Comparison of ENCODE assay signal across 8 cellular contexts in genomic region chr3:123026551-123027291, GRCh38. TPM values are rescaled to one million over a fixed set of nuclear protein-coding genes. Genes with fewer than 3 reads are reported as not detected.
DNase-seq lines count a peak whose midpoint lies in the region; ATAC-seq, FAIRE-seq and TF ChIP-seq lines count a peak whose summit lies in the region.

No MANE protein-coding gene starts in this region.

- POLR2A ChIA-PET in activated CD4-positive, alpha-beta T cell treated with anti-CD3 and anti-CD28 coated beads for 36 hours (lab: Charles Lee): no interaction called here

- H3K27me3 ChIP-seq in pancreas: peaks cover 0 to 4% (median 0%) of the 10 kb centered on the region in 4 donors

- WGBS in pancreas, 2 donors: 2% methylated on average over 52 to 64 of the region's 64 CpGs

- intact Hi-C loops in activated CD4-positive, alpha-beta T cell treated with anti-CD3 and anti-CD28 coated beads for 36 hours (cut with DNase I, micrococcal nuclease): loop anchor here (5.0 kb wide), 3 partner anchors 169 to 1479 kb away; partner anchors contain the start of genes DTX3L (in 1 of the 2), PARP9 (in 1 of the 2) and POLQ (in 1 of the 2)
- intact Hi-C loops in pancreas (cut with DNase I): loop anchor here in 1 of 3 donors (10.0 kb wide), 1 partner anchor 82 kb away; no protein-coding TSS in a partner anchor

- H3K4me3 Mint-ChIP-seq in activated CD4-positive, alpha-beta T cell treated with anti-CD3 and anti-CD28 coated beads for 36 hours: peak overlapping the region; percentile 29
- H3K4me3 Mint-ChIP-seq in activated CD8-positive, alpha-beta memory T cell treated with anti-CD3 and anti-CD28 coated beads, Interleukin-2, amount 10 ng/mL, durations not matched to agents 7 days and 5 days: peak overlapping the region; percentile 44

- H3K4me1 Mint-ChIP-seq in activated CD4-positive, alpha-beta T cell treated with anti-CD3 and anti-CD28 coated beads for 36 hours: peaks cover 19% of the 10 kb centered on the region
- H3K4me1 Mint-ChIP-seq in activated CD8-positive, alpha-beta memory T cell treated with anti-CD3 and anti-CD28 coated beads, Interleukin-2, amount 10 ng/mL, durations not matched to agents 7 days and 5 days: peaks cover 12% of the 10 kb centered on the region

- no peaks in the 10 kb centered on the region for H3K9me3 ChIP-seq in pancreas

- no peaks in the 10 kb centered on the region for H3K36me3 ChIP-seq in pancreas

- H3K4me3 ChIP-seq in pancreas: peak overlapping the region; percentile 38 to 68 (median 45)

- peak; percentile 37 for DNase-seq in activated CD4-positive, alpha-beta T cell treated with anti-CD3 and anti-CD28 coated beads for 36 hours
- DNase-seq in activated CD4-positive, alpha-beta T cell treated with anti-CD3 and anti-CD28 coated beads, Interleukin-2, amount 50 U/mL, for 4 hours: no peak
- DNase-seq in activated CD8-positive, alpha-beta memory T cell treated with anti-CD3 and anti-CD28 coated beads, Interleukin-2, amount 10 ng/mL, durations not matched to agents 7 days and 5 days: no peak
- DNase-seq in germinal center (ENCODE audit: low spot score): peak; percentile 40
- peak in 5 of 6 donors; percentile 19 to 72 (median 39) for DNase-seq in pancreas
- DNase-seq in NCI-H510A (lab: John Stamatoyannopoulos, UW): no peak
- DNase-seq in DMS79 (lab: John Stamatoyannopoulos, UW): no peak
- DNase-seq in cerebellum (ENCODE audit: low spot score): no peak

- FAIRE-seq in pancreas (lab: Jason Lieb, UNC): no peak

- no peaks in the 10 kb centered on the region for H3K9me3 Mint-ChIP-seq in activated CD4-positive, alpha-beta T cell treated with anti-CD3 and anti-CD28 coated beads for 36 hours (ENCODE audit: low read depth)
- no peaks in the 10 kb centered on the region for H3K9me3 Mint-ChIP-seq in activated CD8-positive, alpha-beta memory T cell treated with anti-CD3 and anti-CD28 coated beads, Interleukin-2, amount 10 ng/mL, durations not matched to agents 7 days and 5 days (ENCODE audit: low read depth)

- peaks cover 60% of the 10 kb centered on the region for H3K27me3 Mint-ChIP-seq in activated CD4-positive, alpha-beta T cell treated with anti-CD3 and anti-CD28 coated beads for 36 hours
- H3K27me3 Mint-ChIP-seq in activated CD8-positive, alpha-beta memory T cell treated with anti-CD3 and anti-CD28 coated beads, Interleukin-2, amount 10 ng/mL, durations not matched to agents 7 days and 5 days: peaks cover 54% of the 10 kb centered on the region

- CTCF ChIA-PET in activated CD4-positive, alpha-beta T cell treated with anti-CD3 and anti-CD28 coated beads for 36 hours (lab: Charles Lee): interaction anchor here (0.6 to 2.5 kb wide), 7 partner anchors 18 to 271 kb away, joined by 3 to 13 read pairs (median 4); partner anchors contain the start of gene PDIA5
- CTCF ChIA-PET in activated CD8-positive, alpha-beta memory T cell treated with anti-CD3 and anti-CD28 coated beads, Interleukin-2, amount 10 ng/mL, durations not matched to agents 7 days and 5 days (lab: Charles Lee): interaction anchor here (0.5 to 5.7 kb wide), 13 partner anchors 8 to 272 kb away, joined by 3 to 55 read pairs (median 5); no protein-coding TSS in a partner anchor

- H3K4me1 ChIP-seq in pancreas: peaks cover 6 to 14% (median 10%) of the 10 kb centered on the region in 3 donors

- TF ChIP-seq CTCF in pancreas (IDR thresholded peaks at IDR 0.05): no peak

- no peaks in the 10 kb centered on the region for H3K36me3 Mint-ChIP-seq in activated CD4-positive, alpha-beta T cell treated with anti-CD3 and anti-CD28 coated beads for 36 hours (ENCODE audit: low read depth)
- no peaks in the 10 kb centered on the region for H3K36me3 Mint-ChIP-seq in activated CD8-positive, alpha-beta memory T cell treated with anti-CD3 and anti-CD28 coated beads, Interleukin-2, amount 10 ng/mL, durations not matched to agents 7 days and 5 days

- H3K27ac Mint-ChIP-seq in activated CD4-positive, alpha-beta T cell treated with anti-CD3 and anti-CD28 coated beads for 36 hours: no peak overlapping the region
- no peak overlapping the region for H3K27ac Mint-ChIP-seq in activated CD8-positive, alpha-beta memory T cell treated with anti-CD3 and anti-CD28 coated beads, Interleukin-2, amount 10 ng/mL, durations not matched to agents 7 days and 5 days

- ATAC-seq in activated CD4-positive, alpha-beta T cell treated with anti-CD3 and anti-CD28 coated beads for 36 hours: peak; percentile 14
- ATAC-seq in activated CD8-positive, alpha-beta memory T cell treated with anti-CD3 and anti-CD28 coated beads, Interleukin-2, amount 10 ng/mL, durations not matched to agents 7 days and 5 days: peak; percentile 17
- ATAC-seq in pancreas: peak; percentile 51 to 53 (median 52)

- no peak overlapping the region for H3K27ac ChIP-seq in pancreas

RNA-seq across cellular contexts. Expression of gene SEMA5B, which starts 0.8 kb away (rescaled TPM):
- not detected for total RNA-seq in activated CD4-positive, alpha-beta T cell treated with anti-CD3 and anti-CD28 coated beads for 36 hours
- total RNA-seq in activated CD8-positive, alpha-beta memory T cell treated with anti-CD3 and anti-CD28 coated beads, Interleukin-2, amount 10 ng/mL, durations not matched to agents 7 days and 5 days: not detected
- 1 to 10 TPM in 2 of 6 donors, under 1 TPM in 4; 0.52 to 2.7 (median 0.84) TPM for total RNA-seq in pancreas
- 10 to 100 TPM in 1 of 2 donors, 1 to 10 TPM in 1; 3.5 to 11.0 TPM for polyA plus RNA-seq in pancreas
- 24.8 TPM for total RNA-seq in cerebellum

RNA-seq across cellular contexts. Expression of gene PDIA5, which starts 40.1 kb away (rescaled TPM):
- 10 to 100 TPM; 19.5 to 20.7 TPM for total RNA-seq in activated CD4-positive, alpha-beta T cell treated with anti-CD3 and anti-CD28 coated beads for 36 hours
- total RNA-seq in activated CD8-positive, alpha-beta memory T cell treated with anti-CD3 and anti-CD28 coated beads, Interleukin-2, amount 10 ng/mL, durations not matched to agents 7 days and 5 days: 10 to 100 TPM in 1 of 2 experiments, 1 to 10 TPM in 1; 9.4 to 11.1 TPM
- total RNA-seq in pancreas: 10 to 100 TPM; 19.8 to 29.3 (median 26.2) TPM
- polyA plus RNA-seq in pancreas: 10 to 100 TPM; 22.2 to 26.9 TPM
- 8.9 TPM for total RNA-seq in cerebellum

Comparison
In these comparisons a context has a peak if more than half of its experiments do, and no peak if none do; other contexts are left out.
1. DNase-seq: peak in activated CD4-positive, alpha-beta T cell treated with anti-CD3 and anti-CD28 coated beads for 36 hours (single experiment), germinal center (single experiment) and pancreas (5 of 6); none in activated CD4-positive, alpha-beta T cell treated with anti-CD3 and anti-CD28 coated beads, Interleukin-2, amount 50 U/mL, for 4 hours (0 of 2), activated CD8-positive, alpha-beta memory T cell treated with anti-CD3 and anti-CD28 coated beads, Interleukin-2, amount 10 ng/mL, durations not matched to agents 7 days and 5 days (single experiment), NCI-H510A (single experiment), DMS79 (single experiment) and cerebellum (single experiment).
2. Peak in every context shown above with its lines, with median percentiles within 50 percentile points of each other: ATAC-seq.